Comparison of ENCODE assay signal across 8 cellular contexts in the genomic region with DNA sequence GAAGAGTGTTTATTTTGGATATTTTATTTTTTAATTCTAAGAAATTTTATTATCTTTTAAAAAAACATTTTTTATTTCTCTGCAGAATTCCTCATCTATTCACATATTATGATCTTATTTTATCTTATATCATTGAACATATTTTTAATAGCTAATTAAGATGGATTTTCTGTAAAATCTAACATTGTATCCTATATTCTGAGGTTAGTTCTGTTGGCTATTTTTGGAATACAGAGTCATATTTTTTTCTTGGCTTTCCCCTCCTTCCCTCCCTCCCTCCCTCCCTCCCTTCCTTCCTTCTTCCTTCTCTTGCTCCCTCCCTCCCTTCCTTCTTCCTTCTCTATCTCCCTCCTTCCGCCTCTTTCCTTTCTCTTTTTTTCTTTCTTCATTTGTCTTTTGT.
"Had no signal": no experiment of that assay in that cellular context is flagged by ENCODE, and none has a peak within 500 bp of the region (broad histone marks: within the 10 kb centered on the region; RNA-seq: fewer than 3 reads in every experiment).

No MANE protein-coding gene starts in this region.

- DNase-seq: GDM1, GF-D8 had no signal

- ATAC-seq: GM12878 had no signal

- FAIRE-seq: G401.6, GM12878, GM12891, GM12892, GM18507, GM19239 had no signal

- H3K4me3 ChIP-seq: GM12878 had no signal
